ENCODE assay signal across 8 cellular contexts in the genomic region with DNA sequence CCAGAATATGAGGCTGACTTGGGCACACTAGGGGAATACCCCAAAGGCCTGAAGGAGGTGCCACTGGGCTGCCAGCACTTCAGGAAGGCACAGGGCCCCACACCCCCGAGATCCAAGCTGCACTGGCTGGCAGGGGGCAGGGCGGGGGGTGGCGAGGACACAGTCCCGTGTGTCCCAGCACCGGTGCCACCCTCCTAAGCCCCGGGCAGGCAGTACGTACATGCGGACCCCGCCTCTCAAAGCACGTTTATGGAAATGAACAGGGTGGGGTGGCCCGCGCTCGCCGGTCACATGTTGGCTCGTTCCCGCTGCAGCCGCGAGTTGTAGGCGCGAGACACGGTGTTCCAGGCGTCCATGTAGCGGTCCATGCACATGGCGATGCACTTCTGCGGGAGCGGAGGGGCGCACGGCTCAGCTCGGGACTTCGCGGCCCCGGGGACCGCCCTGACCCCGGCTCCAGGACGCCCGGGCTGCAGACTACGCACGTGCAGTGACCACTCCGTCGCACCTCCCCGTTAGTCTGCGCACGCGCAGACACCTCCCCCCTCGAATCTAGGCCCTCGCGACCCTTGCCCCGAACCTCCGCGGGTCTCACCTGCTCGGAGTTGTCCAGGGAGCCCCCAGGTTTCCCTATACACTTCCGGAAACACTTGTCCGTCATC.
DNase-seq lines count a peak whose midpoint lies in the region; ATAC-seq and TF ChIP-seq lines count a peak whose summit lies in the region.

No MANE protein-coding gene starts in this region.

- ATAC-seq in GM18867 (IDR thresholded peaks at IDR 0.05; ENCODE audit: unreplicated experiment): peak; percentile 12
- peak; percentile 15 for ATAC-seq in HG03521 (IDR thresholded peaks at IDR 0.05; ENCODE audit: unreplicated experiment)
- peak; percentile 42 for ATAC-seq in SK-N-SH treated with all-trans-retinoic acid at 6 μM for 48 hours

- H3K27me3 ChIP-seq in layer of hippocampus (ENCODE audit: control insufficient read depth, insufficient read depth, low read length): no peaks in the 10 kb centered on the region

- peak; percentile 85 for DNase-seq in AG08396 (ENCODE audit: low spot score)
- DNase-seq in central memory CD4-positive, alpha-beta T cell: peak; percentile 10
- DNase-seq in stimulated activated CD4-positive, alpha-beta T cell treated with anti-CD3 and anti-CD28 coated beads, Interleukin-4, amount 100 ng/mL, for 4 hours: peak; percentile 41 to 55
- DNase-seq in COR-L47 (lab: John Stamatoyannopoulos, UW): no peak

- H3K27ac ChIP-seq in layer of hippocampus (ENCODE audit: low read depth, low read length): peak overlapping the region; percentile 99

TF ChIP-seq in SK-N-SH treated with all-trans-retinoic acid at 6 μM for 48 hours, 23 proteins besides CTCF, POLR2A, EP300 and RAD21:
- no peak for TF ChIP-seq ESRRG (CRISPR knock-in tag; IDR thresholded peaks at IDR 0.05)
- TF ChIP-seq, protein P1, sequence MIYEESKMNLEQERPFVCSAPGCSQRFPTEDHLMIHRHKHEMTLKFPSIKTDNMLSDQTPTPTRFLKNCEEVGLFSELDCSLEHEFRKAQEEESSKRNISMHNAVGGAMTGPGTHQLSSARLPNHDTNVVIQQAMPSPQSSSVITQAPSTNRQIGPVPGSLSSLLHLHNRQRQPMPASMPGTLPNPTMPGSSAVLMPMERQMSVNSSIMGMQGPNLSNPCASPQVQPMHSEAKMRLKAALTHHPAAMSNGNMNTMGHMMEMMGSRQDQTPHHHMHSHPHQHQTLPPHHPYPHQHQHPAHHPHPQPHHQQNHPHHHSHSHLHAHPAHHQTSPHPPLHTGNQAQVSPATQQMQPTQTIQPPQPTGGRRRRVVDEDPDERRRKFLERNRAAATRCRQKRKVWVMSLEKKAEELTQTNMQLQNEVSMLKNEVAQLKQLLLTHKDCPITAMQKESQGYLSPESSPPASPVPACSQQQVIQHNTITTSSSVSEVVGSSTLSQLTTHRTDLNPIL (CRISPR knock-in tag; IDR thresholded peaks at IDR 0.05; ENCODE audit: low read depth): no peak
- TF ChIP-seq PPARA (CRISPR knock-in tag; IDR thresholded peaks at IDR 0.05; ENCODE audit: borderline replicate concordance): no peak
